8 cellular contexts compared by ENCODE assay signal in the genomic region with DNA sequence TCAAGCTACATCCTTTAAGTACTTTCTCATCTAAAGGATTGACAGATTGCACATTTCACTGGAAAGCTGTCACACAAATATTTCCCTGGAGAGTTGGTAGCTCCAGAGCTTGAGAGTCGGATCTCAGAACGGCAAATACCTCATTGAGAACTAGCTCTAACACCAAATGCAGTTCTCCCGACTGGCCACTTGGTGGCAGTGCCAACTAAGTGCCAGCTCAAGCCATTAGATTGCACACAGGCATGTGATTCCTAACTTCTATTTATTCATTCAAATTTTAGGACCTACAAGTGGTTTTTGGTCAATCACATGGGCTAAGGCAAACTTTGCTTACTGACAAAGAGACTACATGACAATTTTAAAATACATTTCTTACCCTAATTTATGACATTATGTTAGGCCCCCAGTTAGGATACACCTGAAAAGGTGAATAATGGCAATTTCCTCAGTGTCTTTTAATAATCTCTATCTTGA. TPM values are rescaled to one million over a fixed set of nuclear protein-coding genes. Genes with fewer than 3 reads are reported as not detected.
A peak's percentile ranks its signal among the peaks of the same experiment; 100 is the strongest.
DNase-seq lines count a peak whose midpoint lies in the region; ATAC-seq and TF ChIP-seq lines count a peak whose summit lies in the region.

No MANE protein-coding gene starts in this region.

- ATAC-seq in left ventricle myocardium superior (peak; percentile 49), gastrocnemius medialis (peak; percentile 85)

- POLR2A ChIA-PET in PC-9 (lab: Charles Lee; ENCODE audit: unreplicated experiment): no interaction called here

- TF ChIP-seq CTCF in PC-9 (conservative IDR thresholded peaks at IDR 0.05): peak; percentile 97
- TF ChIP-seq CTCF in gastrocnemius medialis (IDR thresholded peaks at IDR 0.05 in 4 of 5, conservative IDR thresholded peaks at IDR 0.05 in 1 of 5): peak; percentile 78 to 95 (median 86)

- H3F3A ChIP-seq in PC-9 (ENCODE audit: insufficient read depth, low read depth): no peaks in the 10 kb centered on the region

- peaks cover 7% of the 10 kb centered on the region for H3K4me1 ChIP-seq in Karpas-422 (ENCODE audit: low read length)
- no peaks in the 10 kb centered on the region for H3K4me1 ChIP-seq in PC-9 (replicated peaks; ENCODE audit: insufficient read depth)
- no peaks in the 10 kb centered on the region for H3K4me1 ChIP-seq in gastrocnemius medialis

- DNase-seq in DMS79 treated with DMSO at 0.1 percent for 48 hours (lab: John Stamatoyannopoulos, UW): peak; percentile 10
- no peak for DNase-seq in DMS79 (lab: John Stamatoyannopoulos, UW)
- peak; percentile 30 for DNase-seq in H7
- peak; percentile 80 for DNase-seq in Karpas-422
- DNase-seq in PC-9: peak; percentile 40 to 43
- DNase-seq in amniotic epithelial cell (ENCODE audit: low read depth): peak; percentile 55
- DNase-seq in left ventricle myocardium superior: peak; percentile 31
- DNase-seq in gastrocnemius medialis: peak in 1 of 2 donors; percentile 38

- no peak overlapping the region for H3K9ac ChIP-seq in Karpas-422 (ENCODE audit: low read length)

- TF ChIP-seq POLR2A in gastrocnemius medialis (IDR thresholded peaks at IDR 0.05): no peak

- BruUV-seq in PC-9 (replicated peaks; lab: Mats Ljungman, UMichigan): no TSS peak

- H3K79me2 ChIP-seq in Karpas-422 (ENCODE audit: low read length): no peaks in the 10 kb centered on the region
- H3K79me2 ChIP-seq in PC-9 (ENCODE audit: low read depth): no peaks in the 10 kb centered on the region

- H4K20me1 ChIP-seq in Karpas-422 (ENCODE audit: insufficient read depth, low read depth, low read length) (no peaks in the 10 kb centered on the region), PC-9 (ENCODE audit: insufficient read depth) (no peaks in the 10 kb centered on the region)

- intact Hi-C loops in PC-9 (cut with micrococcal nuclease; ENCODE audit: unreplicated experiment) (loop anchor here (1.0 to 5.0 kb wide), 5 partner anchors 97 to 715 kb away; no protein-coding TSS in a partner anchor), left ventricle myocardium superior (cut with micrococcal nuclease) (no loop called here), gastrocnemius medialis (cut with DNase I; ENCODE audit: low total_unique reads) (loop anchor here (1.0 kb wide), 1 partner anchor 97 kb away; no protein-coding TSS in a partner anchor)

- H3K4me3 ChIP-seq in H7 (ENCODE audit: insufficient read depth, low read depth, low read length) (no peak overlapping the region), Karpas-422 (ENCODE audit: low read length) (no peak overlapping the region), PC-9 (no peak overlapping the region), gastrocnemius medialis (no peak overlapping the region)

- H3K9me3 ChIP-seq in Karpas-422 (ENCODE audit: low read length) (no peaks in the 10 kb centered on the region), PC-9 (ENCODE audit: insufficient read depth, low read depth) (no peaks in the 10 kb centered on the region), gastrocnemius medialis (no peaks in the 10 kb centered on the region)

- H3K4me2 ChIP-seq in Karpas-422 (ENCODE audit: low read depth, low read length, poor library complexity, severe bottlenecking): no peak overlapping the region
- no peak overlapping the region for H3K4me2 ChIP-seq in PC-9

- H3K27ac ChIP-seq in Karpas-422 (ENCODE audit: low read length): no peak overlapping the region
- H3K27ac ChIP-seq in PC-9: no peak overlapping the region
- H3K27ac ChIP-seq in gastrocnemius medialis: no peak overlapping the region

- no peaks in the 10 kb centered on the region; the same call in 1 of the 2 replicates for H3K27me3 ChIP-seq in H7 (ENCODE audit: control insufficient read depth, insufficient read depth, low read length)
- no peaks in the 10 kb centered on the region for H3K27me3 ChIP-seq in Karpas-422 (ENCODE audit: low read length)
- H3K27me3 ChIP-seq in PC-9 (ENCODE audit: insufficient read depth, low read depth): no peaks in the 10 kb centered on the region
- no peaks in the 10 kb centered on the region for H3K27me3 ChIP-seq in gastrocnemius medialis

- in situ Hi-C loops in gastrocnemius medialis (cut with MboI; ENCODE audit: low sequenced_read_pairs in 4 of 4): loop anchor here (5.0 to 25.0 kb wide), 4 partner anchors 95 to 660 kb away; no protein-coding TSS in a partner anchor

- CTCF ChIA-PET in PC-9 (lab: Charles Lee): interaction anchor here (0.9 to 1.5 kb wide), 4 partner anchors 94 to 718 kb away, joined by 3 to 7 read pairs (median 4); no protein-coding TSS in a partner anchor

- H2AFZ ChIP-seq in Karpas-422 (ENCODE audit: low read length): no peak overlapping the region
- no peak overlapping the region for H2AFZ ChIP-seq in PC-9

- H3K36me3 ChIP-seq in H7 (replicated peaks; ENCODE audit: control insufficient read depth, insufficient read depth, low read length) (no peaks in the 10 kb centered on the region), Karpas-422 (ENCODE audit: insufficient read depth, low read length) (no peaks in the 10 kb centered on the region), PC-9 (ENCODE audit: low read depth) (no peaks in the 10 kb centered on the region), gastrocnemius medialis (no peaks in the 10 kb centered on the region)

- no peaks in the 10 kb centered on the region for H3K9me2 ChIP-seq in Karpas-422 (replicated peaks; ENCODE audit: insufficient read depth, low read length)
- no peaks in the 10 kb centered on the region for H3K9me2 ChIP-seq in PC-9 (ENCODE audit: insufficient read depth)

RNA-seq across cellular contexts. Expression of gene MCHR2, which starts 7.9 kb away (rescaled TPM):
- total RNA-seq in H7 (2014; rRNA removed; shearing (Covaris generic)): not detected in 2 replicates
- total RNA-seq in Karpas-422 (2014; rRNA removed; shearing (Covaris generic); ENCODE audit: low replicate concordance): not detected in 2 replicates
- total RNA-seq in PC-9 (2021): not detected in 2 replicates
- not detected for total RNA-seq in left ventricle myocardium superior
- not detected for total RNA-seq in gastrocnemius medialis
